1 cellular context compared by ENCODE assay signal in genomic region chr1:2479618-2480017, GRCh38.
TF ChIP-seq lines count a peak whose summit lies in the region.

No MANE protein-coding gene starts in this region.

TF ChIP-seq in K562, 482 proteins besides CTCF, POLR2A, EP300 and RAD21:
- TF ChIP-seq NELFE (IDR thresholded peaks at IDR 0.05; ENCODE audit: insufficient read depth, insufficient read length) = no peak
- TF ChIP-seq ESRRA (IDR thresholded peaks at IDR 0.05; ENCODE audit: borderline replicate concordance, low read depth) = no peak
- TF ChIP-seq NFIC (IDR thresholded peaks at IDR 0.05) = peak; percentile 44
- TF ChIP-seq PCBP1 (IDR thresholded peaks at IDR 0.05; ENCODE audit: low read depth, low read length, poor library complexity, severe bottlenecking) = no peak
- TF ChIP-seq UBTF (IDR thresholded peaks at IDR 0.05; ENCODE audit: borderline replicate concordance in 1 of 2, low read depth in 2 of 2, low read length in 2 of 2) = 0 out of 4 replicates have a peak, but pooled peaks of 1 of the 2 experiments have one; percentile 21
- no peak for TF ChIP-seq PKNOX1 (IDR thresholded peaks at IDR 0.05)
- TF ChIP-seq ZNF239 (CRISPR knock-in tag; IDR thresholded peaks at IDR 0.05) = no peak
- TF ChIP-seq HNRNPK (IDR thresholded peaks at IDR 0.05; ENCODE audit: low read depth, low read length, poor library complexity, severe bottlenecking) = no peak
- TF ChIP-seq RBM14 (IDR thresholded peaks at IDR 0.05; ENCODE audit: borderline replicate concordance, insufficient read depth, low read depth, low read length) = 0 out of 2 replicates have a peak, but pooled peaks have one; percentile 18
